18 cellular contexts compared by ENCODE assay signal in the genomic region with DNA sequence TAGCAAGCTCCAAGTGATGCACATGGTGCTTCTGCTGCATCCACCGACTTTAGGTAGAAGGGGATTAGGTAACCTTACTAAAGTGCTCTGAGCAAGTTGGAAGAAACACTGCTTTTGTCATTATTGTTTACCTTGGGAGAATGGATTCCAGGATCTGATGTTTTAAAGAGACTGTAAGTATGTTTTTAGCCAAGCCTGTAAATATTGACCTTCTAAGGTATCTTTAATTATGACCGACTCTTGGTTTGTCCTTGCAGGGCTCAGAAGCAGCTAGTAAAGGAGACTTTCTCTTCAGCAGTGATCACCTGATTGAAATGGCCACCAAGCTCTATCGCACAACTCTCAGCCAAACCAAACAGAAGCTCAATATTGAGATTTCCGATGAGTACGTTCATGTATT.
DNase-seq lines count a peak whose midpoint lies in the region; ATAC-seq and TF ChIP-seq lines count a peak whose summit lies in the region.
"Had no signal": no experiment of that assay in that cellular context is flagged by ENCODE, and none has a peak within 500 bp of the region (broad histone marks: within the 10 kb centered on the region; RNA-seq: fewer than 3 reads in every experiment).

No MANE protein-coding gene starts in this region.

- no peak for DNase-seq in Caco-2
- no peak for DNase-seq in body of pancreas
- no peak for DNase-seq in progenitor cell of endocrine pancreas (ENCODE audit: low spot score, unreplicated experiment)
- no peak for DNase-seq in SIG-M5 treated with dmso at 0.1 percent for 504 hours (lab: John Stamatoyannopoulos, UW; ENCODE audit: unreplicated experiment)
- DNase-seq: ACHN; BE2C; C1 segment of cervical spinal cord; Calu3; CD4-positive, alpha-beta memory T cell; DMS79 treated with DMSO at 0.1 percent for 48 hours; GF-D8; HCEC 1CT; KG1 had no signal

- ATAC-seq in body of pancreas: peak; percentile 57
- no peak for ATAC-seq in GM21576 (IDR thresholded peaks at IDR 0.05; ENCODE audit: unreplicated experiment)
- no peak for ATAC-seq in GM18502 (IDR thresholded peaks at IDR 0.05; ENCODE audit: poor library complexity, unreplicated experiment)
- ATAC-seq: GM12878, GM23338 had no signal

- H3K4me1 Mint-ChIP-seq in Caco-2 (ENCODE audit: low read depth, unreplicated experiment) (peaks cover 13% of the 10 kb centered on the region), progenitor cell of endocrine pancreas (ENCODE audit: low read depth) (peaks cover 18% of the 10 kb centered on the region)
- H3K4me1 Mint-ChIP-seq: GM23338 had no signal

- H3K9me3 Mint-ChIP-seq in Caco-2 (ENCODE audit: unreplicated experiment) (no peaks in the 10 kb centered on the region), progenitor cell of endocrine pancreas (ENCODE audit: low read depth) (no peaks in the 10 kb centered on the region)
- H3K9me3 Mint-ChIP-seq: CD4-positive, alpha-beta memory T cell; GM23338 had no signal

- H3K27me3 Mint-ChIP-seq in Caco-2 (ENCODE audit: insufficient read depth, unreplicated experiment) (no peaks in the 10 kb centered on the region), progenitor cell of endocrine pancreas (no peaks in the 10 kb centered on the region)

- no peaks in the 10 kb centered on the region; the same call in 1 of the 2 replicates for H3K36me3 ChIP-seq in Caco-2 (ENCODE audit: control insufficient read depth, insufficient read depth, low read length)
- H3K36me3 ChIP-seq in body of pancreas (replicated peaks in 1 of 2; ENCODE audit: insufficient read depth in 1 of 2, low read depth in 2 of 2): peaks cover 0 to 2% of the 10 kb centered on the region in 2 donors

- TF ChIP-seq POLR2A in body of pancreas (IDR thresholded peaks at IDR 0.05): no peak

- H3K36me3 Mint-ChIP-seq in Caco-2 (ENCODE audit: insufficient read depth, unreplicated experiment) (peaks cover 48% of the 10 kb centered on the region), progenitor cell of endocrine pancreas (ENCODE audit: insufficient read depth) (peaks cover 48% of the 10 kb centered on the region)
- H3K36me3 Mint-ChIP-seq: CD4-positive, alpha-beta memory T cell had no signal

- POLR2A ChIA-PET in Caco-2 (lab: Charles Lee): no interaction called here

- CTCF ChIA-PET in Caco-2 (lab: Charles Lee): interaction anchor here (0.9 kb wide), 1 partner anchor 123 kb away, joined by 3 read pairs; no protein-coding TSS in a partner anchor

- H3K27ac Mint-ChIP-seq in Caco-2 (ENCODE audit: unreplicated experiment): peak overlapping the region; percentile 8
- H3K27ac Mint-ChIP-seq in progenitor cell of endocrine pancreas: peak overlapping the region; percentile 15
- H3K27ac Mint-ChIP-seq: GM23338 had no signal

- no TSS peak for BruUV-seq in Caco-2 (replicated peaks; lab: Mats Ljungman, UMichigan)

- H3K4me3 Mint-ChIP-seq in Caco-2 (ENCODE audit: unreplicated experiment) (no peak overlapping the region), progenitor cell of endocrine pancreas (ENCODE audit: low read depth) (no peak overlapping the region)
- H3K4me3 Mint-ChIP-seq: CD4-positive, alpha-beta memory T cell; GM23338 had no signal

- H3K27me3 ChIP-seq in Caco-2 (replicated peaks; ENCODE audit: control insufficient read depth, insufficient read depth, low read length) (no peaks in the 10 kb centered on the region), body of pancreas (no peaks in the 10 kb centered on the region)
- H3K27me3 ChIP-seq: BE2C had no signal

- H3K4me1 ChIP-seq in Caco-2 (peaks cover 20% of the 10 kb centered on the region), body of pancreas (peaks cover 32% of the 10 kb centered on the region)
- H3K4me1 ChIP-seq: BE2C had no signal

- 30 to 35% methylated on average over 5 of the region's 5 CpGs for WGBS in body of pancreas, 2 donors

- H3K4me3 ChIP-seq in Caco-2 (ENCODE audit: low read depth, low read length) (no peak overlapping the region), body of pancreas (no peak overlapping the region)
- H3K4me3 ChIP-seq: GM12878, GM23338 had no signal

- H3K9me3 ChIP-seq in Caco-2: no peaks in the 10 kb centered on the region
- H3K9me3 ChIP-seq in body of pancreas: no peaks in the 10 kb centered on the region
- H3K9me3 ChIP-seq: BE2C had no signal

- H3K27ac ChIP-seq in 22Rv1 (peak overlapping the region; percentile 80), body of pancreas (peak overlapping the region in 3 of 4 donors; percentile 24 to 46 (median 26))

- intact Hi-C loops in Caco-2 (cut with micrococcal nuclease; ENCODE audit: unreplicated experiment) (no loop called here), body of pancreas (cut with DNase I) (no loop called here)

- no peak for TF ChIP-seq CTCF in 22Rv1 (IDR thresholded peaks at IDR 0.05)
- TF ChIP-seq CTCF in Caco-2 (IDR thresholded peaks at IDR 0.05; ENCODE audit: insufficient read depth in 1 of 2, low read depth in 1 of 2, low read length in 1 of 2, severe bottlenecking in 1 of 2, unreplicated experiment in 1 of 2): no peak
- no peak for TF ChIP-seq CTCF in body of pancreas (IDR thresholded peaks at IDR 0.05)
- no peak for TF ChIP-seq CTCF in progenitor cell of endocrine pancreas (IDR thresholded peaks at IDR 0.05; ENCODE audit: unreplicated experiment)
